In genomic region chr5:1521671-1522600, GRCh38 we compare ENCODE assay signal across 8 cellular contexts. TPM values are rescaled to one million over a fixed set of nuclear protein-coding genes. Genes with fewer than 3 reads are reported as not detected.
DNase-seq lines count a peak whose midpoint lies in the region; ATAC-seq and TF ChIP-seq lines count a peak whose summit lies in the region.

No MANE protein-coding gene starts in this region.

- no peaks in the 10 kb centered on the region for H3K9me3 Mint-ChIP-seq in T-helper 2 cell treated with Interferon-gamma antibody and Interleukin-4, amounts not matched to agents 5 μg/mL and 100 μg/mL, for 36 hours
- no peaks in the 10 kb centered on the region for H3K9me3 Mint-ChIP-seq in dendritic cell treated with granulocyte-macrophage colony-stimulating factor and Interleukin-4, amounts not matched to agents 40 ng/mL and 50 ng/mL, for 4 days

- H3K9me3 ChIP-seq in PC-9 (ENCODE audit: insufficient read depth, low read depth) (no peaks in the 10 kb centered on the region), mucosa of descending colon (no peaks in the 10 kb centered on the region)

- H3K4me1 Mint-ChIP-seq in T-helper 2 cell treated with Interferon-gamma antibody and Interleukin-4, amounts not matched to agents 5 μg/mL and 100 μg/mL, for 36 hours (ENCODE audit: low read depth) = peaks cover 13% of the 10 kb centered on the region
- peaks cover 50% of the 10 kb centered on the region for H3K4me1 Mint-ChIP-seq in dendritic cell treated with granulocyte-macrophage colony-stimulating factor and Interleukin-4, amounts not matched to agents 40 ng/mL and 50 ng/mL, for 4 days (ENCODE audit: low read depth)

- H3K27me3 ChIP-seq in PC-9 (ENCODE audit: insufficient read depth, low read depth) = no peaks in the 10 kb centered on the region

- H3K27me3 Mint-ChIP-seq in T-helper 2 cell treated with Interferon-gamma antibody and Interleukin-4, amounts not matched to agents 5 μg/mL and 100 μg/mL, for 36 hours (ENCODE audit: low read depth) = no peaks in the 10 kb centered on the region
- H3K27me3 Mint-ChIP-seq in dendritic cell treated with granulocyte-macrophage colony-stimulating factor and Interleukin-4, amounts not matched to agents 40 ng/mL and 50 ng/mL, for 4 days = no peaks in the 10 kb centered on the region

- CTCF ChIA-PET in PC-9 (lab: Charles Lee) = interaction anchor here (0.9 kb wide), 1 partner anchor 10 kb away, joined by 6 read pairs; no protein-coding TSS in a partner anchor

- peak overlapping the region; percentile 50 for H2AFZ ChIP-seq in PC-9

- H3K4me1 ChIP-seq in PC-9 (replicated peaks; ENCODE audit: insufficient read depth) (peaks cover 31% of the 10 kb centered on the region), mucosa of descending colon (ENCODE audit: low read depth) (peaks cover 12% of the 10 kb centered on the region)

- peaks cover 57% of the 10 kb centered on the region for H3K79me2 ChIP-seq in PC-9 (ENCODE audit: low read depth)

- H3K4me3 Mint-ChIP-seq in T-helper 2 cell treated with Interferon-gamma antibody and Interleukin-4, amounts not matched to agents 5 μg/mL and 100 μg/mL, for 36 hours = peak overlapping the region; percentile 88
- peak overlapping the region; percentile 83 for H3K4me3 Mint-ChIP-seq in dendritic cell treated with granulocyte-macrophage colony-stimulating factor and Interleukin-4, amounts not matched to agents 40 ng/mL and 50 ng/mL, for 4 days

- H3K36me3 Mint-ChIP-seq in T-helper 2 cell treated with Interferon-gamma antibody and Interleukin-4, amounts not matched to agents 5 μg/mL and 100 μg/mL, for 36 hours (ENCODE audit: low read depth) = peaks cover 15% of the 10 kb centered on the region
- H3K36me3 Mint-ChIP-seq in dendritic cell treated with granulocyte-macrophage colony-stimulating factor and Interleukin-4, amounts not matched to agents 40 ng/mL and 50 ng/mL, for 4 days (ENCODE audit: low read depth) = peaks cover 51% of the 10 kb centered on the region

- peak overlapping the region; percentile 52 for H3K4me3 ChIP-seq in PC-9
- no peak overlapping the region for H3K4me3 ChIP-seq in mucosa of descending colon

- ATAC-seq in mucosa of descending colon = no peak
- no peak for ATAC-seq in HG03469 (IDR thresholded peaks at IDR 0.05; ENCODE audit: unreplicated experiment)

- peaks cover 20% of the 10 kb centered on the region for H3F3A ChIP-seq in PC-9 (ENCODE audit: insufficient read depth, low read depth)

- no peak for DNase-seq in T-helper 2 cell treated with Interferon-gamma antibody and Interleukin-4, amounts not matched to agents 5 μg/mL and 100 μg/mL, for 36 hours (ENCODE audit: low spot score)
- DNase-seq in T-helper 2 cell = no peak
- peak; percentile 80 to 89 for DNase-seq in PC-9
- peak; percentile 5 to 54 (median 25) for DNase-seq in mucosa of descending colon
- no peak for DNase-seq in NCI-H1417 (lab: John Stamatoyannopoulos, UW)
- no peak for DNase-seq in hippocampal formation (lab: John Stamatoyannopoulos, UW)

- no peaks in the 10 kb centered on the region for H3K9me2 ChIP-seq in PC-9 (ENCODE audit: insufficient read depth)

- peak overlapping the region; percentile 89 for H3K4me2 ChIP-seq in PC-9

- H3K27ac Mint-ChIP-seq in T-helper 2 cell treated with Interferon-gamma antibody and Interleukin-4, amounts not matched to agents 5 μg/mL and 100 μg/mL, for 36 hours = peak overlapping the region; percentile 75
- H3K27ac Mint-ChIP-seq in dendritic cell treated with granulocyte-macrophage colony-stimulating factor and Interleukin-4, amounts not matched to agents 40 ng/mL and 50 ng/mL, for 4 days = peak overlapping the region; percentile 47

- BruUV-seq in PC-9 (replicated peaks; lab: Mats Ljungman, UMichigan) = no TSS peak

- TF ChIP-seq CTCF in PC-9 (conservative IDR thresholded peaks at IDR 0.05) (no peak), mucosa of descending colon (IDR thresholded peaks at IDR 0.05) (no peak)

- H4K20me1 ChIP-seq in PC-9 (ENCODE audit: insufficient read depth) = peaks cover 32% of the 10 kb centered on the region

- POLR2A ChIA-PET in PC-9 (lab: Charles Lee; ENCODE audit: unreplicated experiment) = interaction anchor here (0.5 to 0.6 kb wide), 4 partner anchors 41 to 195 kb away, joined by 4 to 5 read pairs (median 4); no protein-coding TSS in a partner anchor

- H3K36me3 ChIP-seq in PC-9 (ENCODE audit: low read depth) (peaks cover 11% of the 10 kb centered on the region; the same call in 1 of the 2 replicates), mucosa of descending colon (ENCODE audit: low read depth) (no peaks in the 10 kb centered on the region)

- intact Hi-C loops in PC-9 (cut with micrococcal nuclease; ENCODE audit: unreplicated experiment) (loop anchor here (1.0 kb wide), 2 partner anchors 33 to 46 kb away; no protein-coding TSS in a partner anchor), mucosa of descending colon (cut with DNase I, micrococcal nuclease) (loop anchor here in 1 of 2 donors (10.0 kb wide), 1 partner anchor 1147 kb away; no protein-coding TSS in a partner anchor)
- intact Hi-C loops in dendritic cell treated with granulocyte-macrophage colony-stimulating factor and Interleukin-4, amounts not matched to agents 40 ng/mL and 50 ng/mL, for 4 days (cut with micrococcal nuclease) = loop anchor here (2.0 kb wide), 1 partner anchor 15 kb away; no protein-coding TSS in a partner anchor

- H3K27ac ChIP-seq in PC-9 = no peak overlapping the region

RNA-seq across cellular contexts. Expression of gene LPCAT1, which starts 1.8 kb away (rescaled TPM):
- total RNA-seq in PC-9 (2021) = 90.6 and 96.1 TPM in 2 replicates
- 10 to 100 TPM in 2 of 3 donors, 1 to 10 TPM in 1; 6.7 to 27.2 (median 26.0) TPM for total RNA-seq in mucosa of descending colon

Comparison
In these comparisons a context has a peak if more than half of its experiments do, and no peak if none do; other contexts are left out.
1. DNase-seq: peak in PC-9 (2 of 2) and mucosa of descending colon (3 of 3); none in T-helper 2 cell treated with Interferon-gamma antibody and Interleukin-4, amounts not matched to agents 5 μg/mL and 100 μg/mL, for 36 hours (single experiment), T-helper 2 cell (0 of 5), NCI-H1417 (0 of 3) and hippocampal formation (0 of 2).